Comparison of ENCODE assay signal across 14 cellular contexts in genomic region chr2:240137596-240138274, GRCh38. TPM values are rescaled to one million over a fixed set of nuclear protein-coding genes. Genes with fewer than 3 reads are reported as not detected.
DNase-seq lines count a peak whose midpoint lies in the region; ATAC-seq and TF ChIP-seq lines count a peak whose summit lies in the region.
"Had no signal": no experiment of that assay in that cellular context is flagged by ENCODE, and none has a peak within 500 bp of the region (broad histone marks: within the 10 kb centered on the region; RNA-seq: fewer than 3 reads in every experiment).

No MANE protein-coding gene starts in this region.

- peak overlapping the region; percentile 68 for H3K4me3 Mint-ChIP-seq in CD4-positive, alpha-beta T cell
- peak overlapping the region; percentile 90 to 93 for H3K4me3 Mint-ChIP-seq in effector memory CD8-positive, alpha-beta T cell

- DNase-seq in CD4-positive, alpha-beta T cell: peak in 1 of 10 experiments; percentile 32
- DNase-seq in GM23248: no peak
- DNase-seq in effector memory CD8-positive, alpha-beta T cell: no peak
- DNase-seq in SW480 (ENCODE audit: low spot score): no peak
- DNase-seq in NCI-H1105 treated with DMSO at 0.1 percent for 48 hours (lab: John Stamatoyannopoulos, UW): no peak
- no peak for DNase-seq in DMS 273 treated with DMSO at 0.1 percent for 48 hours (lab: John Stamatoyannopoulos, UW)
- DNase-seq: activated gamma-delta T cell; NCI-H345; right cardiac atrium; stimulated activated CD4-positive, alpha-beta T cell treated with anti-CD3 and anti-CD28 coated beads, Interleukin-4, amount 100 ng/mL, for 1 hour had no signal

- no peaks in the 10 kb centered on the region for H3K9me3 Mint-ChIP-seq in CD4-positive, alpha-beta T cell
- H3K9me3 Mint-ChIP-seq in effector memory CD8-positive, alpha-beta T cell: no peaks in the 10 kb centered on the region

- no peaks in the 10 kb centered on the region; the same call in 1 of the 2 replicates for H3K36me3 ChIP-seq in GM23248 (ENCODE audit: low read depth)
- H3K36me3 ChIP-seq in neuron (ENCODE audit: insufficient read depth, low read length): peaks cover 11% of the 10 kb centered on the region

- H3K27ac ChIP-seq in CD4-positive, alpha-beta T cell (ENCODE audit: low read depth, low read length): no peak overlapping the region
- H3K27ac ChIP-seq in GM23248: no peak overlapping the region
- H3K27ac ChIP-seq: cardiac muscle cell, SK-N-MC had no signal

- no peaks in the 10 kb centered on the region for H3K9me2 ChIP-seq in GM23248 (ENCODE audit: insufficient read depth)

- in situ Hi-C loops in GM23248 (cut with MboI): no loop called here

- H3K27me3 Mint-ChIP-seq in CD4-positive, alpha-beta T cell: no peaks in the 10 kb centered on the region
- peaks cover 0 to 22% of the 10 kb centered on the region in 2 donors for H3K27me3 Mint-ChIP-seq in effector memory CD8-positive, alpha-beta T cell

- H3K4me2 ChIP-seq in GM23248 (ENCODE audit: unreplicated experiment): no peak overlapping the region

- H3K9ac ChIP-seq in GM23248: no peak overlapping the region

- ATAC-seq in CD4-positive, alpha-beta T cell (ENCODE audit: poor library complexity): no peak
- no peak for ATAC-seq in effector memory CD8-positive, alpha-beta T cell (replicated peaks)

- peak overlapping the region; percentile 94; the same call in 1 of the 2 replicates for H2AFZ ChIP-seq in GM23248
- H2AFZ ChIP-seq in neuron (ENCODE audit: low read depth, low read length): peak overlapping the region; percentile 22

- H3K27me3 ChIP-seq in CD4-positive, alpha-beta T cell (ENCODE audit: control insufficient read depth, insufficient read depth, low read length): no peaks in the 10 kb centered on the region
- H3K27me3 ChIP-seq in GM23248 (replicated peaks; ENCODE audit: insufficient read depth) (no peaks in the 10 kb centered on the region), neuron (ENCODE audit: insufficient read depth, low read length) (peaks cover 19% of the 10 kb centered on the region)
- H3K27me3 ChIP-seq: cardiac muscle cell had no signal

- H3K4me3 ChIP-seq in GM23248 (no peak overlapping the region), neuron (ENCODE audit: low read length) (no peak overlapping the region)
- H3K4me3 ChIP-seq: cardiac muscle cell, SK-N-MC had no signal

- no peaks in the 10 kb centered on the region for H3K9me3 ChIP-seq in CD4-positive, alpha-beta T cell (ENCODE audit: control insufficient read depth, low read length)
- H3K9me3 ChIP-seq in GM23248 (ENCODE audit: low read depth): no peaks in the 10 kb centered on the region
- H3K9me3 ChIP-seq in neuron (ENCODE audit: low read length): no peaks in the 10 kb centered on the region

- H3K36me3 Mint-ChIP-seq in CD4-positive, alpha-beta T cell (ENCODE audit: low read depth): peaks cover 34% of the 10 kb centered on the region
- peaks cover 14% of the 10 kb centered on the region for H3K36me3 Mint-ChIP-seq in effector memory CD8-positive, alpha-beta T cell (ENCODE audit: insufficient read depth)

- H3K4me1 ChIP-seq in GM23248 (ENCODE audit: insufficient read depth) (peaks cover 12% of the 10 kb centered on the region; the same call in 1 of the 2 replicates), neuron (ENCODE audit: insufficient read depth, low read length) (peaks cover 21% of the 10 kb centered on the region)

- peak overlapping the region; percentile 71 for H3K27ac Mint-ChIP-seq in CD4-positive, alpha-beta T cell
- H3K27ac Mint-ChIP-seq in effector memory CD8-positive, alpha-beta T cell: peak overlapping the region in 1 of 2 donors; percentile 96

- no peaks in the 10 kb centered on the region for H4K20me1 ChIP-seq in GM23248 (ENCODE audit: insufficient read depth)

- CTCF ChIA-PET in CD4-positive, alpha-beta T cell (lab: Charles Lee): no interaction called here

- H3K79me2 ChIP-seq in GM23248 (ENCODE audit: insufficient read depth): peaks cover 32% of the 10 kb centered on the region

- no peak for TF ChIP-seq CTCF in CD4-positive, alpha-beta T cell (IDR thresholded peaks at IDR 0.05)

- no peaks in the 10 kb centered on the region for H3F3A ChIP-seq in GM23248 (ENCODE audit: insufficient read depth)

- H3K4me1 Mint-ChIP-seq in CD4-positive, alpha-beta T cell (ENCODE audit: low read depth): peaks cover 33% of the 10 kb centered on the region
- peaks cover 23 to 24% of the 10 kb centered on the region in 2 donors for H3K4me1 Mint-ChIP-seq in effector memory CD8-positive, alpha-beta T cell (ENCODE audit: low read depth in 2 of 2)

- intact Hi-C loops in CD4-positive, alpha-beta T cell (cut with DNase I, micrococcal nuclease): loop anchor here in 1 of 2 experiments (5.0 to 10.0 kb wide), 3 partner anchors 427 to 1713 kb away; partner anchors contain the start of genes ASB1, DUSP28, HDAC4 and RNPEPL1

- 89 to 90% methylated on average over 19 of the region's 19 CpGs for WGBS in GM23248 (ENCODE audit: low coverage in 1 of 2, low lambda C conversion rate in 2 of 2, missing lambda C conversion rate in 2 of 2), 2 experiments

- POLR2A ChIA-PET in CD4-positive, alpha-beta T cell (lab: Charles Lee): no interaction called here

RNA-seq across cellular contexts. Expression of gene COPS9, which starts 1.6 kb away (rescaled TPM):
- 10 to 100 TPM; 46.7 to 48.5 TPM for total RNA-seq in CD4-positive, alpha-beta T cell
- 114 and 255 TPM in 2 replicates for total RNA-seq in GM23248 (2014; rRNA removed; shearing (Covaris generic))
- 340 and 350 TPM in 2 replicates for polyA plus RNA-seq in GM23248 (2016; fragmentation: Nextera tagmentation; extraction: Ambion mirVana)

RNA-seq across cellular contexts. Expression of gene OTOS, which starts 2.7 kb away (rescaled TPM):
- total RNA-seq in CD4-positive, alpha-beta T cell: not detected
- not detected in 2 replicates for total RNA-seq in GM23248 (2014; rRNA removed; shearing (Covaris generic))
- polyA plus RNA-seq in GM23248 (2016; fragmentation: Nextera tagmentation; extraction: Ambion mirVana): not detected in 2 replicates
- total RNA-seq: cardiac muscle cell, mucosa of gallbladder, right cardiac atrium had no signal
- polyA plus RNA-seq: cardiac muscle cell, right cardiac atrium had no signal
